12 cellular contexts compared by ENCODE assay signal in genomic region chr18:48848641-48849143, GRCh38.
DNase-seq lines count a peak whose midpoint lies in the region; FAIRE-seq and TF ChIP-seq lines count a peak whose summit lies in the region.
"Had no signal": no experiment of that assay in that cellular context is flagged by ENCODE, and none has a peak within 500 bp of the region (broad histone marks: within the 10 kb centered on the region; RNA-seq: fewer than 3 reads in every experiment).

No MANE protein-coding gene starts in this region.

- peak; percentile 49 for DNase-seq in A172 (ENCODE audit: low spot score)
- peak; percentile 72 for DNase-seq in NCI-H69 (lab: John Stamatoyannopoulos, UW)
- peak; percentile 96 for DNase-seq in epithelial cell of esophagus (ENCODE audit: low read depth)
- no peak for DNase-seq in H54 (ENCODE audit: insufficient read length, low spot score)
- no peak for DNase-seq in Ammon's horn (ENCODE audit: low spot score)
- no peak for DNase-seq in NCI-H2171 (lab: John Stamatoyannopoulos, UW)
- no peak for DNase-seq in glomerular visceral epithelial cell (ENCODE audit: extremely low spot score)
- DNase-seq: DMS79 treated with DMSO at 0.1 percent for 48 hours, SHP77, upper lobe of left lung had no signal

- peak overlapping the region; percentile 48 to 86 (median 60) for H3K27ac Mint-ChIP-seq in nephron

- TF ChIP-seq CTCF in epithelial cell of esophagus (IDR thresholded peaks at IDR 0.05; ENCODE audit: insufficient read depth, low read depth, low read length, missing control alignments) (no peak), nephron (IDR thresholded peaks at IDR 0.05; ENCODE audit: unreplicated experiment in 3 of 3) (no peak)

- no peak overlapping the region for H3K4me3 ChIP-seq in epithelial cell of esophagus (ENCODE audit: low read length)
- H3K4me3 ChIP-seq: skin epidermis, upper lobe of left lung had no signal

- H3K4me3 Mint-ChIP-seq in nephron: no peak overlapping the region

- peaks cover 8% of the 10 kb centered on the region for H3K36me3 Mint-ChIP-seq in nephron (ENCODE audit: low read depth)

- H3K4me1 Mint-ChIP-seq in nephron: peaks cover 80% of the 10 kb centered on the region

- no peaks in the 10 kb centered on the region for H3K9me3 Mint-ChIP-seq in nephron

- TF ChIP-seq POLR2A in H54 (IDR thresholded peaks at IDR 0.05; ENCODE audit: low read depth, low read length): no peak

- no peaks in the 10 kb centered on the region for H3K27me3 Mint-ChIP-seq in nephron (ENCODE audit: low read depth)

- FAIRE-seq in H54 (lab: Jason Lieb, UNC): no peak

Comparison
In these comparisons a context has a peak if more than half of its experiments do, and no peak if none do; other contexts are left out.
1. DNase-seq: peak in A172 (single experiment), NCI-H69 (single experiment) and epithelial cell of esophagus (single experiment); none in H54 (single experiment), Ammon's horn (single experiment), NCI-H2171 (single experiment) and glomerular visceral epithelial cell (single experiment).